Comparison of ENCODE assay signal across 1 cellular context in genomic region chr7:18212308-18212707, GRCh38.
TF ChIP-seq lines count a peak whose summit lies in the region.

No MANE protein-coding gene starts in this region.

TF ChIP-seq in SK-N-SH, 30 proteins besides CTCF, POLR2A, EP300 and RAD21 (continued from another document):
- TF ChIP-seq USF2 (IDR thresholded peaks at IDR 0.05; ENCODE audit: borderline replicate concordance, low read depth, low read length), result no peak
